Comparison of ENCODE assay signal across 8 cellular contexts in genomic region chr3:197297020-197297419, GRCh38. TPM values are rescaled to one million over a fixed set of nuclear protein-coding genes. Genes with fewer than 3 reads are reported as not detected.
DNase-seq lines count a peak whose midpoint lies in the region; ATAC-seq and TF ChIP-seq lines count a peak whose summit lies in the region.

No MANE protein-coding gene starts in this region.

- no CpG with 5 or more reads among the region's 14 CpGs for WGBS in H9 (ENCODE audit: extremely low coverage, insufficient read length, low lambda C conversion rate)
- 0 to 1% methylated on average over 14 of the region's 14 CpGs for whole genome bisulfite sequencing in thyroid gland, 2 donors

- H3K79me1 ChIP-seq in H9 (ENCODE audit: insufficient read depth, low read depth, low read length, poor library complexity, severe bottlenecking), result peaks cover 5% of the 10 kb centered on the region

- H2BK5ac ChIP-seq in H9 (ENCODE audit: insufficient read length, low read length), result no peak overlapping the region

- H3K27ac Mint-ChIP-seq in H9, result peak overlapping the region; percentile 49 to 90 (median 85); a peak in 4 of 7 replicates

- H3K4me1 ChIP-seq in ACC112 (ENCODE audit: control insufficient read depth, insufficient read depth, low read length, unreplicated experiment) (peaks cover 34% of the 10 kb centered on the region), H9 (ENCODE audit: insufficient read depth, low read length) (no peaks in the 10 kb centered on the region), adipocyte (ENCODE audit: control insufficient read depth, insufficient read depth, low read length) (peaks cover 21% of the 10 kb centered on the region), thyroid gland (peaks cover 14 to 32% of the 10 kb centered on the region in 2 donors)

- ATAC-seq in GM21723 (IDR thresholded peaks at IDR 0.05; ENCODE audit: unreplicated experiment) (no peak), HG02981 (IDR thresholded peaks at IDR 0.05; ENCODE audit: unreplicated experiment) (no peak), GM19351 (IDR thresholded peaks at IDR 0.05; ENCODE audit: unreplicated experiment) (no peak)

- no peak overlapping the region for H2BK15ac ChIP-seq in H9 (ENCODE audit: low read depth, low read length)

- no peak overlapping the region for H3K18ac ChIP-seq in H9 (ENCODE audit: insufficient read length, low read depth, low read length)

- H3K27me3 ChIP-seq in ACC112 (ENCODE audit: insufficient read depth, low read length), result no peaks in the 10 kb centered on the region
- no peaks in the 10 kb centered on the region for H3K27me3 ChIP-seq in H9 (ENCODE audit: insufficient read depth, low read length)
- no peaks in the 10 kb centered on the region for H3K27me3 ChIP-seq in adipocyte (replicated peaks; ENCODE audit: control insufficient read depth, insufficient read depth, low read length)
- no peaks in the 10 kb centered on the region for H3K27me3 ChIP-seq in layer of hippocampus (ENCODE audit: control insufficient read depth, insufficient read depth, low read length)
- H3K27me3 ChIP-seq in thyroid gland, result no peaks in the 10 kb centered on the region

- no peak overlapping the region for H3K14ac ChIP-seq in H9 (ENCODE audit: insufficient read depth, low read length)

- H3K36me3 ChIP-seq in ACC112 (ENCODE audit: insufficient read depth, low read length), result peaks cover 13% of the 10 kb centered on the region; the same call in 1 of the 2 replicates
- H3K36me3 ChIP-seq in adipocyte (ENCODE audit: control insufficient read depth, insufficient read depth, low read length, severe bottlenecking), result peaks cover 13% of the 10 kb centered on the region
- no peaks in the 10 kb centered on the region for H3K36me3 ChIP-seq in thyroid gland

- H4K91ac ChIP-seq in H9 (ENCODE audit: insufficient read length, low read depth, low read length), result no peak overlapping the region

- H3K27ac ChIP-seq in ACC112 (ENCODE audit: low read depth, low read length) (peak overlapping the region; percentile 80), H9 (ENCODE audit: insufficient read length, low read depth, low read length) (no peak overlapping the region), layer of hippocampus (ENCODE audit: low read depth, low read length) (peak overlapping the region; percentile 94), thyroid gland (peak overlapping the region; percentile 84 to 97 (median 89))

- H2BK20ac ChIP-seq in H9 (ENCODE audit: low read depth, low read length, poor library complexity, severe bottlenecking), result no peak overlapping the region

- no peak overlapping the region for H2AFZ ChIP-seq in ACC112 (ENCODE audit: low read length, unreplicated experiment)
- H2AFZ ChIP-seq in H9 (ENCODE audit: low read length), result no peak overlapping the region

- TF ChIP-seq CTCF in H9 (conservative IDR thresholded peaks at IDR 0.05) (no peak), thyroid gland (IDR thresholded peaks at IDR 0.05) (no peak)

- H3K4me3 ChIP-seq in ACC112 (ENCODE audit: low read depth, low read length), result peak overlapping the region; percentile 97
- H3K4me3 ChIP-seq in adipocyte (ENCODE audit: low read length), result peak overlapping the region; percentile 91
- H3K4me3 ChIP-seq in thyroid gland (replicated peaks in 1 of 3), result peak overlapping the region; percentile 54 to 97 (median 56)

- peaks cover 4 to 39% (median 18%) of the 10 kb centered on the region in 3 experiments; a peak in 6 of 7 replicates for H3K36me3 Mint-ChIP-seq in H9 (ENCODE audit: insufficient read depth in 1 of 3, low read depth in 3 of 3)

- H3K4ac ChIP-seq in H9 (ENCODE audit: low read depth, low read length), result no peak overlapping the region

- H3K27me3 Mint-ChIP-seq in H9 (ENCODE audit: low read depth), result peaks cover 4% of the 10 kb centered on the region

- H2BK120ac ChIP-seq in H9 (ENCODE audit: low read depth, low read length, poor library complexity, severe bottlenecking), result no peak overlapping the region

- no peak for DNase-seq in H9
- peak; percentile 35 for DNase-seq in adipocyte (ENCODE audit: low read depth)
- no peak for DNase-seq in thyroid gland

- peaks cover 12% of the 10 kb centered on the region for H3K23me2 ChIP-seq in H9 (ENCODE audit: insufficient read length, low read depth, low read length, poor library complexity, severe bottlenecking)

- no peak overlapping the region for H4K8ac ChIP-seq in H9 (replicated peaks; ENCODE audit: insufficient read length, low read depth, low read length)

- H2BK12ac ChIP-seq in H9 (ENCODE audit: insufficient read length, low read depth, low read length), result no peak overlapping the region

- no peaks in the 10 kb centered on the region for H3K9me3 Mint-ChIP-seq in H9

- peak overlapping the region; percentile 90 for H3K4me3 Mint-ChIP-seq in H9

- H3K4me2 ChIP-seq in H9 (ENCODE audit: insufficient read depth, insufficient read length, low read length), result peak overlapping the region; percentile 78

- H3K56ac ChIP-seq in H9 (ENCODE audit: insufficient read length, low read depth, low read length), result no peak overlapping the region

- no peak overlapping the region for H2AK5ac ChIP-seq in H9 (ENCODE audit: insufficient read length, low read length)

- H3K4me1 Mint-ChIP-seq in H9, result peaks cover 18 to 21% of the 10 kb centered on the region in 2 experiments

- H3K9me3 ChIP-seq in H9 (ENCODE audit: control insufficient read depth, low read depth, low read length) (no peaks in the 10 kb centered on the region), adipocyte (ENCODE audit: control insufficient read depth, low read length) (no peaks in the 10 kb centered on the region), thyroid gland (no peaks in the 10 kb centered on the region)

- TF ChIP-seq POLR2A in thyroid gland (IDR thresholded peaks at IDR 0.05), result peak in 1 of 2 donors; percentile 5

- H3K23ac ChIP-seq in H9 (ENCODE audit: insufficient read length, low read depth, low read length), result no peak overlapping the region

- H4K20me1 ChIP-seq in H9 (ENCODE audit: control insufficient read depth, insufficient read depth, insufficient read length), result no peaks in the 10 kb centered on the region

- peaks cover 54% of the 10 kb centered on the region for H3K79me2 ChIP-seq in ACC112 (ENCODE audit: control insufficient read depth, insufficient read depth, low read length, unreplicated experiment)
- H3K79me2 ChIP-seq in H9 (ENCODE audit: insufficient read depth, low read length), result peaks cover 3% of the 10 kb centered on the region; the same call in 1 of the 2 replicates

- no peak overlapping the region for H4K5ac ChIP-seq in H9 (ENCODE audit: insufficient read length, low read depth, low read length)

- intact Hi-C loops in thyroid gland (cut with DNase I), result no loop called here

- H3K9ac ChIP-seq in H9 (ENCODE audit: extremely low read depth, insufficient read length, low read length), result peak overlapping the region; percentile 73
- H3K9ac ChIP-seq in adipocyte (ENCODE audit: low read length), result peak overlapping the region; percentile 90

- no peak overlapping the region for H3T11ph ChIP-seq in H9 (ENCODE audit: low read length)

RNA-seq across cellular contexts. Expression of gene DLG1, which starts 1.4 kb away (rescaled TPM):
- total RNA-seq in H9 (2021) (84.1 and 86.2 TPM in 2 replicates), thyroid gland (100 to 1,000 TPM; 111 to 233 (median 174) TPM)
